Comparison of ENCODE assay signal across 25 cellular contexts in genomic region chr1:9869831-9870251, GRCh38. TPM values are rescaled to one million over a fixed set of nuclear protein-coding genes. Genes with fewer than 3 reads are reported as not detected.
DNase-seq lines count a peak whose midpoint lies in the region; ATAC-seq, FAIRE-seq and TF ChIP-seq lines count a peak whose summit lies in the region.
"Had no signal": no experiment of that assay in that cellular context is flagged by ENCODE, and none has a peak within 500 bp of the region (broad histone marks: within the 10 kb centered on the region; RNA-seq: fewer than 3 reads in every experiment).

No MANE protein-coding gene starts in this region.

- BruUV-seq in HepG2 (replicated peaks; lab: Mats Ljungman, UMichigan), result no TSS peak

- no peak for DNase-seq in HepG2 (ENCODE audit: low spot score)
- no peak for DNase-seq in right lobe of liver
- no peak for DNase-seq in esophagus squamous epithelium (lab: John Stamatoyannopoulos, UW)
- DNase-seq in iPS-NIHi11 (ENCODE audit: low spot score), result no peak
- no peak for DNase-seq in NCI-H1417 treated with DMSO at 0.1 percent for 48 hours (lab: John Stamatoyannopoulos, UW)
- DNase-seq in SW 1271 (lab: John Stamatoyannopoulos, UW), result no peak
- DNase-seq: 8988T; Caco-2; CD4-positive, alpha-beta memory T cell; DMS 273 treated with DMSO at 0.1 percent for 48 hours; DMS79 treated with DMSO at 0.1 percent for 48 hours; IMR-90; NCI-H1105; NCI-H2029 treated with DMSO at 0.1 percent for 48 hours; NCI-H345; NCI-H524; NCI-H774 had no signal

- 93% methylated on average over 12 of the region's 13 CpGs for WGBS in HepG2 (ENCODE audit: low lambda C conversion rate)
- WGBS in right lobe of liver (ENCODE audit: insufficient coverage, low coverage, low lambda C conversion rate, missing lambda C conversion rate), result no CpG with 5 or more reads among the region's 13 CpGs
- 36 to 44% methylated on average over 12 to 13 of the region's 13 CpGs for WGBS in esophagus squamous epithelium, 2 donors

- CTCF ChIA-PET in HepG2 (lab: Yijun Ruan, JAX; ENCODE audit: low intra/inter-chr PET ratio, low total read pairs), result interaction anchor here (0.6 kb wide), 1 partner anchor 124 kb away, joined by 3 read pairs; no protein-coding TSS in a partner anchor

- POLR2A ChIA-PET in HepG2 (lab: Yijun Ruan, JAX), result interaction anchor here (1.0 kb wide), 1 partner anchor 41 kb away, joined by 3 read pairs; no protein-coding TSS in a partner anchor

- H4K20me1 ChIP-seq in HepG2 (ENCODE audit: insufficient read depth, low read length), result no peaks in the 10 kb centered on the region

- H3K36me3 ChIP-seq in HepG2 (replicated peaks in 1 of 2; ENCODE audit: control insufficient read depth in 1 of 2, insufficient read depth in 2 of 2, low read length in 2 of 2) (peaks cover 18 to 30% of the 10 kb centered on the region in 2 experiments; a peak in 4 of 5 replicates), right lobe of liver (no peaks in the 10 kb centered on the region), esophagus squamous epithelium (peaks cover 0 to 72% (median 12%) of the 10 kb centered on the region in 3 donors)
- H3K36me3 ChIP-seq: HAP-1 had no signal

- no peak for TF ChIP-seq RAD21 in HepG2 (CRISPR knock-in tag; IDR thresholded peaks at IDR 0.05)

- in situ Hi-C loops in HepG2 (cut with HindIII; ENCODE audit: extremely low pct_ligation_motif_present, low pct_unique_long_range_greater_than_20kb), result loop anchor here (5.0 to 10.0 kb wide), 3 partner anchors 72 to 165 kb away; partner anchors contain the start of genes LZIC, NMNAT1 and UBE4B

- no peak overlapping the region for H2AFZ ChIP-seq in HepG2 (ENCODE audit: low read length)
- H2AFZ ChIP-seq: GM23338 had no signal

- H3K4me3 ChIP-seq in HepG2 (replicated peaks in 1 of 3; ENCODE audit: insufficient read depth in 1 of 3, low read depth in 2 of 3, low read length in 3 of 3) (no peak overlapping the region), right lobe of liver (no peak overlapping the region), esophagus squamous epithelium (no peak overlapping the region), skin epidermis (no peak overlapping the region)
- H3K4me3 ChIP-seq: BLaER1 treated with 17β-estradiol and CSF1 and Interleukin-3, amounts not matched to agents 10 nM and 100 nM; GM23338; HAP-1 had no signal

- H3K4me1 ChIP-seq in HepG2 (ENCODE audit: insufficient read depth, low read length), result peaks cover 46% of the 10 kb centered on the region
- peaks cover 0 to 14% (median 9%) of the 10 kb centered on the region in 4 donors for H3K4me1 ChIP-seq in right lobe of liver
- H3K4me1 ChIP-seq in esophagus squamous epithelium, result peaks cover 30 to 87% (median 40%) of the 10 kb centered on the region in 3 donors
- H3K4me1 ChIP-seq: Caco-2, HAP-1 had no signal

- no peak for TF ChIP-seq EP300 in HepG2 (IDR thresholded peaks at IDR 0.05; ENCODE audit: low read depth in 2 of 2, low read length in 2 of 2)
- TF ChIP-seq EP300 in HepG2 (CRISPR knock-in tag; IDR thresholded peaks at IDR 0.05; ENCODE audit: borderline replicate concordance), result no peak

- no peak for FAIRE-seq in HepG2 (lab: Jason Lieb, UNC)
- FAIRE-seq: HTR-8/SVneo had no signal

- TF ChIP-seq CTCF in HepG2 (CRISPR knock-in tag; IDR thresholded peaks at IDR 0.05) (no peak), right lobe of liver (IDR thresholded peaks at IDR 0.05) (no peak), esophagus squamous epithelium (IDR thresholded peaks at IDR 0.05) (no peak)

- intact Hi-C loops in HepG2 (cut with micrococcal nuclease; ENCODE audit: unreplicated experiment) (loop anchor here (5.0 kb wide), 1 partner anchor 243 kb away; no protein-coding TSS in a partner anchor), right lobe of liver (cut with DNase I) (loop anchor here (5.0 to 10.0 kb wide), 5 partner anchors 65 to 243 kb away; partner anchors contain the start of genes LZIC (in 1 of the 2), NMNAT1 (in 1 of the 2) and UBE4B (in 1 of the 2)), esophagus squamous epithelium (cut with DNase I) (loop anchor here (5.0 kb wide), 1 partner anchor 83 kb away; no protein-coding TSS in a partner anchor)

- H3K9me3 ChIP-seq in HepG2 (ENCODE audit: low read length) (no peaks in the 10 kb centered on the region), right lobe of liver (no peaks in the 10 kb centered on the region), esophagus squamous epithelium (no peaks in the 10 kb centered on the region)
- H3K9me3 ChIP-seq: BLaER1 treated with 17β-estradiol and CSF1 and Interleukin-3, amounts not matched to agents 10 nM and 100 nM; Caco-2; HAP-1 had no signal

- H3K4me2 ChIP-seq in HepG2 (ENCODE audit: low read depth, low read length), result no peak overlapping the region
- H3K4me2 ChIP-seq: GM23338, KMS-11 had no signal

- ATAC-seq in HepG2, result no peak
- ATAC-seq in right lobe of liver, result no peak
- ATAC-seq: GM23338, Panc1, Right ventricle myocardium inferior had no signal

- H3K27me3 ChIP-seq in HepG2 (ENCODE audit: control insufficient read depth in 1 of 2, insufficient read depth in 2 of 2, low read length in 2 of 2) (no peaks in the 10 kb centered on the region), right lobe of liver (no peaks in the 10 kb centered on the region), esophagus squamous epithelium (no peaks in the 10 kb centered on the region)
- H3K27me3 ChIP-seq: BLaER1 treated with 17β-estradiol and CSF1 and Interleukin-3, amounts not matched to agents 10 nM and 100 nM had no signal

- H3K79me2 ChIP-seq in HepG2 (ENCODE audit: insufficient read depth, low read length), result no peaks in the 10 kb centered on the region

- TF ChIP-seq POLR2A in HepG2 (IDR thresholded peaks at IDR 0.05; ENCODE audit: insufficient read depth in 1 of 2, low read depth in 2 of 2, low read length in 2 of 2) (no peak), right lobe of liver (IDR thresholded peaks at IDR 0.05) (no peak), esophagus squamous epithelium (IDR thresholded peaks at IDR 0.05) (no peak)

- H3K9ac ChIP-seq in HepG2 (ENCODE audit: insufficient read depth, low read depth, low read length), result no peak overlapping the region
- H3K9ac ChIP-seq: BLaER1 treated with 17β-estradiol and CSF1 and Interleukin-3, amounts not matched to agents 10 nM and 100 nM; KMS-11 had no signal

- H3K27ac ChIP-seq in HepG2 (ENCODE audit: extremely low read length, insufficient read depth, low read length) (no peak overlapping the region), right lobe of liver (no peak overlapping the region), esophagus squamous epithelium (peak overlapping the region; percentile 73 to 90 (median 84)), skin epidermis (peak overlapping the region in 18 of 21 experiments; percentile 6 to 81 (median 60))
- H3K27ac ChIP-seq: BLaER1 treated with 17β-estradiol and CSF1 and Interleukin-3, amounts not matched to agents 10 nM and 100 nM; KMS-11 had no signal

RNA-seq across cellular contexts. Expression of gene CTNNBIP1, which starts 40.2 kb away (rescaled TPM):
- total RNA-seq in HepG2 (2016; rRNA removed; fragmentation: Illumina TruSeq; extraction: Trizol), result 67.0 and 71.7 TPM in 2 replicates
- total RNA-seq in HepG2 (2016; cell fraction: cytosol; rRNA removed; fragmentation: Illumina TruSeq; extraction: Trizol; ENCODE audit: low read depth), result 112 and 131 TPM in 2 replicates
- 54.5 and 70.6 TPM in 2 replicates for total RNA-seq in HepG2 (2016; cell fraction: insoluble cytoplasmic fraction; rRNA removed; fragmentation: Illumina TruSeq; extraction: Trizol)
- 130 and 149 TPM in 2 replicates for total RNA-seq in HepG2 (2016; cell fraction: membrane; rRNA removed; fragmentation: Illumina TruSeq; extraction: Trizol)
- 21.2 and 22.7 TPM in 2 replicates for total RNA-seq in HepG2 (2016; cell fraction: nucleus; rRNA removed; fragmentation: Illumina TruSeq; extraction: Trizol)
- 83.0 and 83.1 TPM in 2 replicates for polyA plus RNA-seq in HepG2 (2011; rRNA removed)
- polyA plus RNA-seq in HepG2 (2011; cell fraction: cytosol; rRNA removed), result 57.2 and 76.8 TPM in 2 replicates
- 32.2 and 32.4 TPM in 2 replicates for polyA plus RNA-seq in HepG2 (2011; cell fraction: nucleus; rRNA removed)
- 26.8 and 39.9 TPM in 2 replicates for polyA plus RNA-seq in HepG2 (2012)
- 182 and 242 TPM in 2 replicates for polyA plus RNA-seq in HepG2 (2016; cell fraction: cytosol; fragmentation: Illumina TruSeq; extraction: Trizol; ENCODE audit: low read depth)
- polyA plus RNA-seq in HepG2 (2016; cell fraction: insoluble cytoplasmic fraction; fragmentation: Illumina TruSeq; extraction: Trizol; ENCODE audit: low read depth), result 74.3 and 84.9 TPM in 2 replicates
- 169 and 203 TPM in 2 replicates for polyA plus RNA-seq in HepG2 (2016; cell fraction: membrane; fragmentation: Illumina TruSeq; extraction: Trizol; ENCODE audit: low read depth)
- 49.9 and 56.8 TPM in 2 replicates for polyA plus RNA-seq in HepG2 (2016; cell fraction: nucleus; fragmentation: Illumina TruSeq; extraction: Trizol; ENCODE audit: insufficient read depth, low read depth)
- polyA minus RNA-seq in HepG2 (2011; rRNA and poly(A)+ RNA removed; ENCODE audit: low replicate concordance), result 5.8 and 84.0 TPM in 2 replicates
- polyA minus RNA-seq in HepG2 (2011; cell fraction: cytosol; rRNA and poly(A)+ RNA removed), result 49.7 and 52.8 TPM in 2 replicates
- 11.7 and 12.0 TPM in 2 replicates for polyA minus RNA-seq in HepG2 (2011; cell fraction: nucleus; rRNA and poly(A)+ RNA removed)
- total RNA-seq in right lobe of liver, result 10 to 100 TPM in 3 of 6 experiments, 1 to 10 TPM in 3; 8.0 to 19.2 (median 10.0) TPM
- 100 to 1,000 TPM in 2 of 4 donors, 10 to 100 TPM in 2; 76.1 to 186 (median 118) TPM for total RNA-seq in esophagus squamous epithelium

RNA-seq across cellular contexts. Expression of gene CLSTN1, which starts 46.1 kb away (rescaled TPM):
- total RNA-seq in HepG2 (2016; rRNA removed; fragmentation: Illumina TruSeq; extraction: Trizol) (11.9 and 19.7 TPM in 2 replicates), right lobe of liver (1 to 10 TPM; 4.4 to 9.9 (median 8.3) TPM), esophagus squamous epithelium (10 to 100 TPM; 57.3 to 68.4 (median 65.3) TPM)
- 2.9 and 4.1 TPM in 2 replicates for total RNA-seq in HepG2 (2016; cell fraction: cytosol; rRNA removed; fragmentation: Illumina TruSeq; extraction: Trizol; ENCODE audit: low read depth)
- total RNA-seq in HepG2 (2016; cell fraction: insoluble cytoplasmic fraction; rRNA removed; fragmentation: Illumina TruSeq; extraction: Trizol), result 9.1 and 22.6 TPM in 2 replicates
- total RNA-seq in HepG2 (2016; cell fraction: membrane; rRNA removed; fragmentation: Illumina TruSeq; extraction: Trizol), result 6.8 and 8.1 TPM in 2 replicates
- 30.2 and 36.0 TPM in 2 replicates for total RNA-seq in HepG2 (2016; cell fraction: nucleus; rRNA removed; fragmentation: Illumina TruSeq; extraction: Trizol)
- 29.8 and 35.3 TPM in 2 replicates for polyA plus RNA-seq in HepG2 (2011; rRNA removed)
- polyA plus RNA-seq in HepG2 (2011; cell fraction: cytosol; rRNA removed), result 32.1 and 32.2 TPM in 2 replicates
- 58.5 and 61.2 TPM in 2 replicates for polyA plus RNA-seq in HepG2 (2011; cell fraction: nucleus; rRNA removed)
- 58.8 and 80.4 TPM in 2 replicates for polyA plus RNA-seq in HepG2 (2012)
- polyA plus RNA-seq in HepG2 (2016; cell fraction: cytosol; fragmentation: Illumina TruSeq; extraction: Trizol; ENCODE audit: low read depth), result 3.4 and 3.6 TPM in 2 replicates
- 15.5 and 22.9 TPM in 2 replicates for polyA plus RNA-seq in HepG2 (2016; cell fraction: insoluble cytoplasmic fraction; fragmentation: Illumina TruSeq; extraction: Trizol; ENCODE audit: low read depth)
- polyA plus RNA-seq in HepG2 (2016; cell fraction: membrane; fragmentation: Illumina TruSeq; extraction: Trizol; ENCODE audit: low read depth), result 8.3 and 9.9 TPM in 2 replicates
- polyA plus RNA-seq in HepG2 (2016; cell fraction: nucleus; fragmentation: Illumina TruSeq; extraction: Trizol; ENCODE audit: insufficient read depth, low read depth), result 82.7 and 87.2 TPM in 2 replicates
- polyA minus RNA-seq in HepG2 (2011; rRNA and poly(A)+ RNA removed; ENCODE audit: low replicate concordance), result 22.8 and 40.9 TPM in 2 replicates
- 40.7 and 51.6 TPM in 2 replicates for polyA minus RNA-seq in HepG2 (2011; cell fraction: cytosol; rRNA and poly(A)+ RNA removed)
- polyA minus RNA-seq in HepG2 (2011; cell fraction: nucleus; rRNA and poly(A)+ RNA removed), result 24.4 and 24.8 TPM in 2 replicates

Comparison
In these comparisons a context has a peak if more than half of its experiments do, and no peak if none do; other contexts are left out.
1. H3K27ac ChIP-seq: peak in esophagus squamous epithelium (4 of 4) and skin epidermis (18 of 21); none in HepG2 (single experiment) and right lobe of liver (0 of 3).